In genomic region chr20:51715028-51715872, GRCh38 we compare ENCODE assay signal across 16 cellular contexts. TPM values are rescaled to one million over a fixed set of nuclear protein-coding genes. Genes with fewer than 3 reads are reported as not detected.
DNase-seq lines count a peak whose midpoint lies in the region; ATAC-seq and TF ChIP-seq lines count a peak whose summit lies in the region.
"Had no signal": no experiment of that assay in that cellular context is flagged by ENCODE, and none has a peak within 500 bp of the region (broad histone marks: within the 10 kb centered on the region; RNA-seq: fewer than 3 reads in every experiment).

No MANE protein-coding gene starts in this region.

- no peaks in the 10 kb centered on the region for H3K79me2 ChIP-seq in fibroblast of lung (ENCODE audit: control insufficient read depth, insufficient read depth, low read length)

- H3K27me3 ChIP-seq in fibroblast of lung (ENCODE audit: control insufficient read depth, insufficient read depth, low read length) (no peaks in the 10 kb centered on the region), thymus (ENCODE audit: control insufficient read depth, insufficient read depth) (no peaks in the 10 kb centered on the region)
- H3K27me3 ChIP-seq: gastrocnemius medialis had no signal

- no peaks in the 10 kb centered on the region for H3K36me3 Mint-ChIP-seq in activated naive CD8-positive, alpha-beta T cell
- no peaks in the 10 kb centered on the region for H3K36me3 Mint-ChIP-seq in activated naive CD8-positive, alpha-beta T cell treated with anti-CD3 and anti-CD28 coated beads for 36 hours

- H3K4me3 ChIP-seq in fibroblast of lung (replicated peaks in 1 of 4; ENCODE audit: control extremely low read depth in 1 of 4, insufficient read depth in 1 of 4, low read depth in 3 of 4, low read length in 4 of 4): peak overlapping the region in 2 of 4 experiments; percentile 4 to 32
- no peak overlapping the region for H3K4me3 ChIP-seq in thymus (ENCODE audit: low read length)
- H3K4me3 ChIP-seq: gastrocnemius medialis had no signal

- H3K4me1 ChIP-seq in fibroblast of lung (ENCODE audit: control insufficient read depth, extremely low read depth, insufficient read depth, low read length): no peaks in the 10 kb centered on the region
- no peaks in the 10 kb centered on the region for H3K4me1 ChIP-seq in thymus (ENCODE audit: control insufficient read depth, insufficient read depth, low read length)
- H3K4me1 ChIP-seq: gastrocnemius medialis had no signal

- no peak for TF ChIP-seq CTCF in fibroblast of lung (conservative IDR thresholded peaks at IDR 0.05 in 1 of 2, IDR thresholded peaks at IDR 0.05 in 1 of 2; ENCODE audit: low read depth in 1 of 2, low read length in 2 of 2)

- no peaks in the 10 kb centered on the region for H4K20me1 ChIP-seq in fibroblast of lung (ENCODE audit: control insufficient read depth, extremely low read depth, insufficient read depth, low read length)

- H3K27me3 Mint-ChIP-seq in activated naive CD8-positive, alpha-beta T cell: peaks cover 4% of the 10 kb centered on the region
- peaks cover 16% of the 10 kb centered on the region for H3K27me3 Mint-ChIP-seq in activated naive CD8-positive, alpha-beta T cell treated with anti-CD3 and anti-CD28 coated beads for 36 hours

- H3K9ac ChIP-seq in fibroblast of lung (ENCODE audit: insufficient read depth, low read length): no peak overlapping the region

- H3K4me2 ChIP-seq in fibroblast of lung (ENCODE audit: extremely low read depth, insufficient read depth, low read length): peak overlapping the region; percentile 75

- H3K36me3 ChIP-seq in fibroblast of lung (ENCODE audit: control insufficient read depth, insufficient read depth, low read length): no peaks in the 10 kb centered on the region
- H3K36me3 ChIP-seq in thymus (ENCODE audit: control insufficient read depth, insufficient read depth): no peaks in the 10 kb centered on the region
- H3K36me3 ChIP-seq: gastrocnemius medialis had no signal

- ATAC-seq in SK-N-SH treated with all-trans-retinoic acid at 6 μM for 48 hours (peak; percentile 55), HG02938 (IDR thresholded peaks at IDR 0.05; ENCODE audit: unreplicated experiment) (no peak), HG03439 (IDR thresholded peaks at IDR 0.05; ENCODE audit: unreplicated experiment) (no peak), GM18519 (IDR thresholded peaks at IDR 0.05; ENCODE audit: low FRiP score, unreplicated experiment) (no peak)
- ATAC-seq: gastrocnemius medialis had no signal

- peaks cover 5% of the 10 kb centered on the region for H3K4me1 Mint-ChIP-seq in activated naive CD8-positive, alpha-beta T cell (ENCODE audit: low read depth)
- peaks cover 12% of the 10 kb centered on the region for H3K4me1 Mint-ChIP-seq in activated naive CD8-positive, alpha-beta T cell treated with anti-CD3 and anti-CD28 coated beads for 36 hours
- H3K4me1 Mint-ChIP-seq: B cell, naive B cell had no signal

- H3K27ac Mint-ChIP-seq in activated naive CD8-positive, alpha-beta T cell: peak overlapping the region; percentile 37
- no peak overlapping the region for H3K27ac Mint-ChIP-seq in activated naive CD8-positive, alpha-beta T cell treated with anti-CD3 and anti-CD28 coated beads for 36 hours
- H3K27ac Mint-ChIP-seq: B cell had no signal

- no peaks in the 10 kb centered on the region for H3K9me3 Mint-ChIP-seq in activated naive CD8-positive, alpha-beta T cell (ENCODE audit: low read depth)
- H3K9me3 Mint-ChIP-seq in activated naive CD8-positive, alpha-beta T cell treated with anti-CD3 and anti-CD28 coated beads for 36 hours: no peaks in the 10 kb centered on the region
- H3K9me3 Mint-ChIP-seq: naive B cell had no signal

- H3K9me3 ChIP-seq in fibroblast of lung (ENCODE audit: control insufficient read depth, insufficient read depth, low read depth, low read length) (no peaks in the 10 kb centered on the region), thymus (ENCODE audit: control insufficient read depth) (no peaks in the 10 kb centered on the region)
- H3K9me3 ChIP-seq: gastrocnemius medialis had no signal

- WGBS in thymus: 87% methylated on average over 10 of the region's 10 CpGs

- no peak for DNase-seq in activated naive CD8-positive, alpha-beta T cell treated with anti-CD3 and anti-CD28 coated beads for 36 hours
- no peak for DNase-seq in fibroblast of lung (ENCODE audit: low read depth in 2 of 2)
- DNase-seq: activated CD8-positive, alpha-beta memory T cell treated with anti-CD3 and anti-CD28 coated beads, Interleukin-2, amount 50 U/mL, for 4 hours; cerebellar nuclear complex; gastrocnemius medialis; naive B cell; NCI-H1930; NCI-H748 treated with DMSO at 0.1 percent for 48 hours; substantia nigra had no signal

- no peak overlapping the region for H3K27ac ChIP-seq in fibroblast of lung (ENCODE audit: insufficient read depth, low read length)
- H3K27ac ChIP-seq in thymus (ENCODE audit: low read depth): peak overlapping the region; percentile 18
- H3K27ac ChIP-seq: gastrocnemius medialis had no signal

- H3K4me3 Mint-ChIP-seq in activated naive CD8-positive, alpha-beta T cell: no peak overlapping the region
- no peak overlapping the region for H3K4me3 Mint-ChIP-seq in activated naive CD8-positive, alpha-beta T cell treated with anti-CD3 and anti-CD28 coated beads for 36 hours
- H3K4me3 Mint-ChIP-seq: B cell, naive B cell had no signal

- peak overlapping the region; percentile 8 for H2AFZ ChIP-seq in fibroblast of lung (ENCODE audit: low read length)

TF ChIP-seq in SK-N-SH treated with all-trans-retinoic acid at 6 μM for 48 hours, 23 proteins besides CTCF, POLR2A, EP300 and RAD21:
- TF ChIP-seq BACH2 (CRISPR knock-in tag; IDR thresholded peaks at IDR 0.05; ENCODE audit: borderline replicate concordance) (no peak), TSHZ2 (CRISPR knock-in tag; IDR thresholded peaks at IDR 0.05) (no peak), ZFP30 (CRISPR knock-in tag; IDR thresholded peaks at IDR 0.05) (no peak), ESRRG (CRISPR knock-in tag; IDR thresholded peaks at IDR 0.05) (no peak), ZNF565 (CRISPR knock-in tag; conservative IDR thresholded peaks at IDR 0.05; ENCODE audit: low read depth) (no peak), ZNF8 (CRISPR knock-in tag; IDR thresholded peaks at IDR 0.05) (no peak)
- TF ChIP-seq, protein P1, sequence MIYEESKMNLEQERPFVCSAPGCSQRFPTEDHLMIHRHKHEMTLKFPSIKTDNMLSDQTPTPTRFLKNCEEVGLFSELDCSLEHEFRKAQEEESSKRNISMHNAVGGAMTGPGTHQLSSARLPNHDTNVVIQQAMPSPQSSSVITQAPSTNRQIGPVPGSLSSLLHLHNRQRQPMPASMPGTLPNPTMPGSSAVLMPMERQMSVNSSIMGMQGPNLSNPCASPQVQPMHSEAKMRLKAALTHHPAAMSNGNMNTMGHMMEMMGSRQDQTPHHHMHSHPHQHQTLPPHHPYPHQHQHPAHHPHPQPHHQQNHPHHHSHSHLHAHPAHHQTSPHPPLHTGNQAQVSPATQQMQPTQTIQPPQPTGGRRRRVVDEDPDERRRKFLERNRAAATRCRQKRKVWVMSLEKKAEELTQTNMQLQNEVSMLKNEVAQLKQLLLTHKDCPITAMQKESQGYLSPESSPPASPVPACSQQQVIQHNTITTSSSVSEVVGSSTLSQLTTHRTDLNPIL (CRISPR knock-in tag; IDR thresholded peaks at IDR 0.05; ENCODE audit: low read depth): no peak

RNA-seq across cellular contexts. Expression of gene ATP9A, which starts 52.9 kb away (rescaled TPM):
- total RNA-seq in activated naive CD8-positive, alpha-beta T cell treated with anti-CD3 and anti-CD28 coated beads for 36 hours: under 1 TPM; 0.18 to 0.21 TPM
- 53.7 and 96.3 TPM in 2 replicates for total RNA-seq in fibroblast of lung
- polyA plus RNA-seq in fibroblast of lung (23.3 and 28.3 TPM in 2 replicates), thymus (4.7 TPM)
- 24.5 and 25.4 TPM in 2 replicates for polyA plus RNA-seq in fibroblast of lung (2012)
- polyA minus RNA-seq in fibroblast of lung (ENCODE audit: low replicate concordance): 68.6 and 96.0 TPM in 2 replicates

Comparison
In these comparisons a context has a peak if more than half of its experiments do, and no peak if none do; other contexts are left out.
1. RNA of gene ATP9A, which starts 52.9 kb away (total RNA-seq): 53.7 to 96.3 TPM in fibroblast of lung; 0.18 to 0.21 TPM in activated naive CD8-positive, alpha-beta T cell treated with anti-CD3 and anti-CD28 coated beads for 36 hours; every median in the first group is over 10 times any median in the second.